In the genomic region with DNA sequence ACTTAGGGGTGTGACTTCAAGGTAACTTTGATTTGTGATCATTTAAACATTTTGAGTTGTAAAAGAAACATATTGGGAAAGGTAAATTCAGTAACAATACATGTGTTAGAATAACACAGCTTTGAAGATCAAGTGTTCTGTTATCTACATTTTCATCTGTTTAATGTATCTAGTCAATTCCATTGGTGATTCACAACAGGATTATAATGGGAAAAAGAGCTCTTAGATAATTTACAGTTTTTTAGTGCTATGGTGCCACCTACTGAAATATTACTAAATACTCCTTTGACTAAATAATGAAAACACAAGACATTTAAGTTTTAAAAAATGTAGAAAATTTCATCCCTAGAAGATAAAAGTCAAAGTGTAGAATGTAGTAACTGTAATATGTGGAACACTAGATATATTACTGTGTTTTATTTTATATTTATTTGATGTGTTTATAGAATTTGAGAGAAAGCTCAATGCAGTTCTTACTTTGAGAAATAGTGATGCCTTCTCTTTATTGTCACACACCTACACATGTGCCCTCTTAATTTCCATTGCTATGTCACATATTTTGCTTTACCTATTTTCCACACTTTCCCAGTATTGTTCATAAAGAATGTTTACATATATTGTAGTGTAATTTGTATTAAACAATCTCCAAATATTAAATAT, we compare ENCODE assay signal across 8 cellular contexts. TPM values are rescaled to one million over a fixed set of nuclear protein-coding genes. Genes with fewer than 3 reads are reported as not detected.
DNase-seq lines count a peak whose midpoint lies in the region; ATAC-seq and TF ChIP-seq lines count a peak whose summit lies in the region.

No MANE protein-coding gene starts in this region.

- peak overlapping the region; percentile 81 to 90 (median 84) for H3K4me3 Mint-ChIP-seq in CD4-positive, CD25-positive, alpha-beta regulatory T cell

- H3K27me3 Mint-ChIP-seq in CD4-positive, CD25-positive, alpha-beta regulatory T cell, result no peaks in the 10 kb centered on the region

- no peaks in the 10 kb centered on the region for H3K9me3 ChIP-seq in CD4-positive, CD25-positive, alpha-beta regulatory T cell (ENCODE audit: control insufficient read depth in 2 of 2, low read length in 2 of 2)
- no peaks in the 10 kb centered on the region for H3K9me3 ChIP-seq in RWPE2 (ENCODE audit: severe bottlenecking)

- peak overlapping the region; percentile 91 to 97 (median 92) for H3K27ac Mint-ChIP-seq in CD4-positive, CD25-positive, alpha-beta regulatory T cell

- H3K4me1 Mint-ChIP-seq in CD4-positive, CD25-positive, alpha-beta regulatory T cell, result peaks cover 52 to 89% (median 65%) of the 10 kb centered on the region in 4 donors

- peak overlapping the region; percentile 97 for H3K27ac ChIP-seq in CD4-positive, CD25-positive, alpha-beta regulatory T cell (ENCODE audit: insufficient read depth, low read length, poor library complexity, severe bottlenecking)
- H3K27ac ChIP-seq in RWPE2 (ENCODE audit: poor library complexity, severe bottlenecking), result no peak overlapping the region

- peak; percentile 8 for TF ChIP-seq CTCF in HFF-Myc (IDR thresholded peaks at IDR 0.05; ENCODE audit: low read depth, low read length, missing control alignments)
- peak; percentile 81 for TF ChIP-seq CTCF in RWPE2 (IDR thresholded peaks at IDR 0.05; ENCODE audit: poor library complexity, severe bottlenecking)
- peak; percentile 33 for TF ChIP-seq CTCF in fibroblast of mammary gland (conservative IDR thresholded peaks at IDR 0.05; ENCODE audit: control insufficient read depth, insufficient read depth, low read depth, low read length)

- peaks cover 97% of the 10 kb centered on the region for H3K4me1 ChIP-seq in CD4-positive, CD25-positive, alpha-beta regulatory T cell (ENCODE audit: control insufficient read depth, insufficient read depth, low read length, poor library complexity, severe bottlenecking)
- H3K4me1 ChIP-seq in RWPE2 (ENCODE audit: insufficient read depth, poor library complexity, severe bottlenecking), result peaks cover 17% of the 10 kb centered on the region

- no peaks in the 10 kb centered on the region for H3K27me3 ChIP-seq in CD4-positive, CD25-positive, alpha-beta regulatory T cell (ENCODE audit: control insufficient read depth, insufficient read depth, low read length)
- H3K27me3 ChIP-seq in RWPE2 (ENCODE audit: insufficient read depth, poor library complexity, severe bottlenecking), result no peaks in the 10 kb centered on the region

- peak overlapping the region; percentile 90 for H3K4me3 ChIP-seq in CD4-positive, CD25-positive, alpha-beta regulatory T cell (ENCODE audit: low read depth, low read length)
- H3K4me3 ChIP-seq in HFF-Myc (replicated peaks; ENCODE audit: low read depth, low read length) (no peak overlapping the region), RWPE2 (ENCODE audit: severe bottlenecking) (no peak overlapping the region), fibroblast of mammary gland (ENCODE audit: control insufficient read depth, low read depth, low read length) (no peak overlapping the region)

- peaks cover 19% of the 10 kb centered on the region for H3K36me3 ChIP-seq in CD4-positive, CD25-positive, alpha-beta regulatory T cell (ENCODE audit: control insufficient read depth, insufficient read depth, low read length)
- H3K36me3 ChIP-seq in RWPE2 (ENCODE audit: low read depth), result no peaks in the 10 kb centered on the region

- DNase-seq in CD4-positive, CD25-positive, alpha-beta regulatory T cell, result peak in 2 of 3 donors; percentile 40 to 52
- DNase-seq in HFF-Myc (ENCODE audit: extremely low read depth, low read depth), result no peak
- DNase-seq in RWPE2 (ENCODE audit: low spot score), result no peak
- DNase-seq in fibroblast of mammary gland (ENCODE audit: low read depth), result peak; percentile 66
- DNase-seq in HuH-7.5 (ENCODE audit: low spot score), result no peak
- DNase-seq in stimulated activated CD8-positive, alpha-beta memory T cell treated with anti-CD3 and anti-CD28 coated beads, Interleukin-4, amount 100 ng/mL, for 48 hours, result no peak

- H3K9me3 Mint-ChIP-seq in CD4-positive, CD25-positive, alpha-beta regulatory T cell, result no peaks in the 10 kb centered on the region

- H3K36me3 Mint-ChIP-seq in CD4-positive, CD25-positive, alpha-beta regulatory T cell, result peaks cover 14% of the 10 kb centered on the region

- ATAC-seq in CD4-positive, CD25-positive, alpha-beta regulatory T cell (ENCODE audit: low read depth in 2 of 2), result no peak
- ATAC-seq in RWPE2 (ENCODE audit: low read depth) (peak; percentile 20; the same call in 1 of the 3 replicates), GM18861 (IDR thresholded peaks at IDR 0.05; ENCODE audit: unreplicated experiment) (no peak), HG03354 (IDR thresholded peaks at IDR 0.05; ENCODE audit: poor library complexity, severe bottlenecking, unreplicated experiment) (no peak)

RNA-seq across cellular contexts. Expression of a gene that starts 47.4 kb away (rescaled TPM):
- total RNA-seq in CD4-positive, CD25-positive, alpha-beta regulatory T cell, result 946 TPM
- polyA plus RNA-seq in CD4-positive, CD25-positive, alpha-beta regulatory T cell, result 1,000 to 10,000 TPM; 1,055 to 1,099 (median 1,073) TPM

Comparison
In these comparisons a context has a peak if more than half of its experiments do, and no peak if none do; other contexts are left out.
1. DNase-seq: peak in CD4-positive, CD25-positive, alpha-beta regulatory T cell (2 of 3) and fibroblast of mammary gland (single experiment); none in HFF-Myc (single experiment), RWPE2 (single experiment), HuH-7.5 (single experiment) and stimulated activated CD8-positive, alpha-beta memory T cell treated with anti-CD3 and anti-CD28 coated beads, Interleukin-4, amount 100 ng/mL, for 48 hours (single experiment).
2. CTCF ChIP-seq: peak in every context shown above with its lines; median percentile 81 in RWPE2; 33 in fibroblast of mammary gland; 8 in HFF-Myc.